Comparison of ENCODE assay signal across 1 cellular context in genomic region chr1:224381880-224382548, GRCh38.
TF ChIP-seq lines count a peak whose summit lies in the region.

No MANE protein-coding gene starts in this region.

TF ChIP-seq in K562, 482 proteins besides CTCF, POLR2A, EP300 and RAD21:
- TF ChIP-seq TAF1 (IDR thresholded peaks at IDR 0.05; ENCODE audit: control insufficient read depth, extremely low read depth, insufficient read depth, low read length, severe bottlenecking) (no peak), CEBPB (tag; IDR thresholded peaks at IDR 0.05) (peak; percentile 11; the same call in 1 of the 2 replicates), TOE1 (IDR thresholded peaks at IDR 0.05; ENCODE audit: borderline replicate concordance) (no peak), TOE1 (CRISPR knock-in tag; IDR thresholded peaks at IDR 0.05; ENCODE audit: borderline replicate concordance, low read depth) (no peak)
TF ChIP-seq in K562: peak in this region for 1.
